ENCODE assay signal across 9 cellular contexts in genomic region chr2:47724221-47724981, GRCh38. TPM values are rescaled to one million over a fixed set of nuclear protein-coding genes. Genes with fewer than 3 reads are reported as not detected.
DNase-seq lines count a peak whose midpoint lies in the region; ATAC-seq, FAIRE-seq and TF ChIP-seq lines count a peak whose summit lies in the region.
"Had no signal": no experiment of that assay in that cellular context is flagged by ENCODE, and none has a peak within 500 bp of the region (broad histone marks: within the 10 kb centered on the region; RNA-seq: fewer than 3 reads in every experiment).

No MANE protein-coding gene starts in this region.

- no peak overlapping the region for H3K27ac Mint-ChIP-seq in astrocyte (ENCODE audit: unreplicated experiment)

- TF ChIP-seq CTCF in astrocyte (IDR thresholded peaks at IDR 0.05; ENCODE audit: insufficient read depth, low read depth, low read length): no peak
- no peak for TF ChIP-seq CTCF in gastroesophageal sphincter (IDR thresholded peaks at IDR 0.05)
- TF ChIP-seq CTCF in osteoblast (IDR thresholded peaks at IDR 0.05; ENCODE audit: extremely low read depth, low read depth, low read length): no peak

- H3K9me3 ChIP-seq in astrocyte (ENCODE audit: insufficient read depth, low read depth, low read length) (no peaks in the 10 kb centered on the region), gastroesophageal sphincter (peaks cover 0 to 2% (median 0%) of the 10 kb centered on the region in 3 donors), osteoblast (ENCODE audit: low read depth, low read length) (no peaks in the 10 kb centered on the region)

- H3K27ac ChIP-seq in astrocyte (ENCODE audit: low read depth, low read length) (no peak overlapping the region), gastroesophageal sphincter (no peak overlapping the region), osteoblast (ENCODE audit: low read depth, low read length) (no peak overlapping the region)

- no peaks in the 10 kb centered on the region for H3K36me3 ChIP-seq in astrocyte (ENCODE audit: insufficient read depth, low read length)
- H3K36me3 ChIP-seq in gastroesophageal sphincter: no peaks in the 10 kb centered on the region
- no peaks in the 10 kb centered on the region for H3K36me3 ChIP-seq in osteoblast (ENCODE audit: insufficient read depth, low read length)

- no peaks in the 10 kb centered on the region for H3K27me3 ChIP-seq in astrocyte (ENCODE audit: insufficient read depth, low read length)
- H3K27me3 ChIP-seq in gastroesophageal sphincter: no peaks in the 10 kb centered on the region
- no peaks in the 10 kb centered on the region for H3K27me3 ChIP-seq in osteoblast (ENCODE audit: insufficient read depth, low read length)

- no peak overlapping the region for H3K4me3 Mint-ChIP-seq in astrocyte (ENCODE audit: unreplicated experiment)
- H3K4me3 Mint-ChIP-seq: activated T-cell treated with anti-CD3 and anti-CD28 coated beads, Interleukin-2, amount 50 U/mL, for 4 hours had no signal

- DNase-seq in DMS53 treated with DMSO at 0.1 percent for 48 hours (lab: John Stamatoyannopoulos, UW; ENCODE audit: unreplicated experiment) (peak; percentile 66), astrocyte (ENCODE audit: low read depth) (peak; percentile 6), osteoblast (ENCODE audit: insufficient read length, low spot score, missing footprints) (no peak), G401 (ENCODE audit: low spot score) (no peak), cortex of kidney (lab: John Stamatoyannopoulos, UW) (no peak)
- DNase-seq: activated T-cell treated with anti-CD3 and anti-CD28 coated beads, Interleukin-2, amount 50 U/mL, for 4 hours had no signal

- no peaks in the 10 kb centered on the region for H3K79me2 ChIP-seq in astrocyte (ENCODE audit: insufficient read depth, low read length)
- H3K79me2 ChIP-seq in osteoblast (ENCODE audit: insufficient read depth, low read length): no peaks in the 10 kb centered on the region

- H3K4me1 ChIP-seq in astrocyte (ENCODE audit: insufficient read depth, low read length): no peaks in the 10 kb centered on the region
- no peaks in the 10 kb centered on the region for H3K4me1 ChIP-seq in gastroesophageal sphincter
- H3K4me1 ChIP-seq in osteoblast (ENCODE audit: insufficient read depth, low read length): no peaks in the 10 kb centered on the region

- H4K20me1 ChIP-seq in astrocyte (ENCODE audit: insufficient read depth, low read length) (no peaks in the 10 kb centered on the region), osteoblast (ENCODE audit: insufficient read depth, low read length) (no peaks in the 10 kb centered on the region)

- ATAC-seq in GM19468 (IDR thresholded peaks at IDR 0.05; ENCODE audit: extremely low read depth, unreplicated experiment) (peak; percentile 87), HG03457 (IDR thresholded peaks at IDR 0.05; ENCODE audit: unreplicated experiment) (peak; percentile 83), gastroesophageal sphincter (no peak)

- H2AFZ ChIP-seq in astrocyte (ENCODE audit: low read depth, low read length) (peak overlapping the region; percentile 38), osteoblast (ENCODE audit: low read length) (no peak overlapping the region)

- TF ChIP-seq EP300 in gastroesophageal sphincter (IDR thresholded peaks at IDR 0.05): no peak

- no peak for FAIRE-seq in astrocyte (lab: Jason Lieb, UNC)

- in situ Hi-C loops in G401 (cut with HindIII; ENCODE audit: low sequenced_read_pairs): no loop called here

- H3K36me3 Mint-ChIP-seq in astrocyte (ENCODE audit: low read depth, unreplicated experiment): peaks cover 2% of the 10 kb centered on the region

- H3K9me3 Mint-ChIP-seq in astrocyte (ENCODE audit: unreplicated experiment): peaks cover 4% of the 10 kb centered on the region
- H3K9me3 Mint-ChIP-seq: activated T-cell treated with anti-CD3 and anti-CD28 coated beads, Interleukin-2, amount 50 U/mL, for 4 hours had no signal

- H3K27me3 Mint-ChIP-seq in astrocyte (ENCODE audit: low read depth, unreplicated experiment): no peaks in the 10 kb centered on the region

- no peak overlapping the region for H3K4me2 ChIP-seq in astrocyte (ENCODE audit: low read length)
- H3K4me2 ChIP-seq in osteoblast (ENCODE audit: insufficient read depth, low read length): no peak overlapping the region

- H3K4me3 ChIP-seq in astrocyte (ENCODE audit: insufficient read depth, low read depth, low read length) (no peak overlapping the region), gastroesophageal sphincter (no peak overlapping the region), osteoblast (ENCODE audit: insufficient read depth, low read length) (no peak overlapping the region)

- WGBS in gastroesophageal sphincter (ENCODE audit: low coverage in 1 of 2), 2 donors: 82 to 85% methylated on average over 4 to 8 of the region's 9 CpGs

- no peak for TF ChIP-seq POLR2A in gastroesophageal sphincter (IDR thresholded peaks at IDR 0.05)

- H3K9ac ChIP-seq in astrocyte (ENCODE audit: low read length): no peak overlapping the region

- H3K4me1 Mint-ChIP-seq in astrocyte (ENCODE audit: low read depth, unreplicated experiment): peaks cover 1% of the 10 kb centered on the region

RNA-seq across cellular contexts. Expression of gene MSH6, which starts 58.5 kb away (rescaled TPM):
- total RNA-seq in astrocyte (53.8 and 55.0 TPM in 2 replicates), gastroesophageal sphincter (10 to 100 TPM; 31.1 to 57.0 (median 48.1) TPM), osteoblast (29.2 and 35.8 TPM in 2 replicates)
- 71.4 and 156 TPM in 2 replicates for total RNA-seq in G401 (2014; rRNA removed; shearing (Covaris generic))

Comparison
In these comparisons a context has a peak if more than half of its experiments do, and no peak if none do; other contexts are left out.
1. DNase-seq: peak in DMS53 treated with DMSO at 0.1 percent for 48 hours (single experiment) and astrocyte (single experiment); none in osteoblast (single experiment), G401 (single experiment) and cortex of kidney (single experiment).